ENCODE assay signal across 23 cellular contexts in the genomic region with DNA sequence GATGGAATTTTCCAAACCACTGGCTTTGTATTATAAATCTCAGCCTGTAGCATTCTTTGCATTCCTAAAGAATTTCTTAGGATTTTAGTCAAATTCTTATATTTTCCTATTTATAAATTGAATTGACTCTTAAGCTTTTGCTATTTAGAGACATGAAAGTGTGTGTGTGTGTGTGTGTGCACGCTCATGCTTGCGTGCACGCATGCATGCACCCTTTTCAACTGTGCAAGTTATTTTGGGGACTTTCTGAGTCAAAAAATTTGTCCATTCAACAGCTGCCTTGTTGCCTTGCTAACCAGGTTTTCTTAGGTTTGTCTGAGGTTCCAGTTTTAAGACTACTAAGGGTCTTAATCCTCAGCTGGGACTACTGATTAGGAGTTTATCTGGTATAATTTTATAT. TPM values are rescaled to one million over a fixed set of nuclear protein-coding genes. Genes with fewer than 3 reads are reported as not detected.
DNase-seq lines count a peak whose midpoint lies in the region; ATAC-seq and TF ChIP-seq lines count a peak whose summit lies in the region.
"Had no signal": no experiment of that assay in that cellular context is flagged by ENCODE, and none has a peak within 500 bp of the region (broad histone marks: within the 10 kb centered on the region; RNA-seq: fewer than 3 reads in every experiment).

No MANE protein-coding gene starts in this region.

- no peak overlapping the region for H2AFZ ChIP-seq in Karpas-422 (ENCODE audit: low read length)

- H3K4me3 ChIP-seq in DOHH2 (ENCODE audit: low read length) (peak overlapping the region; percentile 56), Karpas-422 (ENCODE audit: low read length) (no peak overlapping the region; the same call in 1 of the 2 replicates)
- H3K4me3 ChIP-seq: ascending aorta, K562, SK-N-MC, transverse colon had no signal

- peaks cover 41% of the 10 kb centered on the region for H3F3A ChIP-seq in DOHH2 (ENCODE audit: control insufficient read depth, insufficient read depth)

- H3K36me3 ChIP-seq in DOHH2 (ENCODE audit: control insufficient read depth, low read length), result peaks cover 83% of the 10 kb centered on the region
- H3K36me3 ChIP-seq in Karpas-422 (ENCODE audit: insufficient read depth, low read length), result peaks cover 75% of the 10 kb centered on the region

- ATAC-seq in GM18907 (IDR thresholded peaks at IDR 0.05; ENCODE audit: unreplicated experiment) (peak; percentile 49), HG02610 (IDR thresholded peaks at IDR 0.05; ENCODE audit: unreplicated experiment) (peak; percentile 42), omental fat pad (ENCODE audit: low FRiP score) (no peak)
- ATAC-seq: K562, right cardiac atrium had no signal

- H3K79me2 ChIP-seq in DOHH2 (ENCODE audit: control insufficient read depth, low read length), result peaks cover 12% of the 10 kb centered on the region; the same call in 1 of the 2 replicates
- peaks cover 33% of the 10 kb centered on the region for H3K79me2 ChIP-seq in Karpas-422 (ENCODE audit: low read length)

- TF ChIP-seq CTCF in DOHH2 (IDR thresholded peaks at IDR 0.05; ENCODE audit: low read depth, low read length, poor library complexity, severe bottlenecking) (no peak), omental fat pad (IDR thresholded peaks at IDR 0.05) (no peak)

- no peaks in the 10 kb centered on the region for H3K27me3 ChIP-seq in DOHH2 (ENCODE audit: control insufficient read depth, low read length)
- H3K27me3 ChIP-seq in Karpas-422 (ENCODE audit: low read length), result no peaks in the 10 kb centered on the region
- H3K27me3 ChIP-seq: ascending aorta, transverse colon had no signal

- H3K27ac ChIP-seq in DOHH2 (ENCODE audit: low read depth, low read length) (peak overlapping the region; percentile 94), Karpas-422 (ENCODE audit: low read length) (peak overlapping the region; percentile 75)
- H3K27ac ChIP-seq: ascending aorta, SK-N-MC, transverse colon, VCaP had no signal

- H3K4me2 ChIP-seq in DOHH2 (ENCODE audit: low read length), result peak overlapping the region; percentile 80
- peak overlapping the region; percentile 57 for H3K4me2 ChIP-seq in Karpas-422 (ENCODE audit: low read depth, low read length, poor library complexity, severe bottlenecking)

- H3K9ac ChIP-seq in Karpas-422 (ENCODE audit: low read length), result no peak overlapping the region

- H4K20me1 ChIP-seq in DOHH2 (ENCODE audit: control insufficient read depth, insufficient read depth, low read depth, low read length), result no peaks in the 10 kb centered on the region
- no peaks in the 10 kb centered on the region for H4K20me1 ChIP-seq in Karpas-422 (ENCODE audit: insufficient read depth, low read depth, low read length)

- H3K9me2 ChIP-seq in DOHH2 (replicated peaks; ENCODE audit: control insufficient read depth, low read length) (no peaks in the 10 kb centered on the region), Karpas-422 (replicated peaks; ENCODE audit: insufficient read depth, low read length) (no peaks in the 10 kb centered on the region)

- H3K4me1 ChIP-seq in DOHH2 (ENCODE audit: control insufficient read depth, low read length) (peaks cover 83% of the 10 kb centered on the region), Karpas-422 (ENCODE audit: low read length) (peaks cover 43% of the 10 kb centered on the region)
- H3K4me1 ChIP-seq: ascending aorta, transverse colon had no signal

- H3K9me3 ChIP-seq in DOHH2 (ENCODE audit: control insufficient read depth, insufficient read depth, low read length), result no peaks in the 10 kb centered on the region
- H3K9me3 ChIP-seq in Karpas-422 (ENCODE audit: low read length), result no peaks in the 10 kb centered on the region
- H3K9me3 ChIP-seq: ascending aorta, transverse colon had no signal

- DNase-seq in Karpas-422 (peak; percentile 84), AML-193 (lab: John Stamatoyannopoulos, UW) (no peak), NCI-H1105 treated with DMSO at 0.1 percent for 48 hours (lab: John Stamatoyannopoulos, UW) (no peak), omental fat pad (ENCODE audit: low spot score) (no peak), T-helper 2 cell (no peak)
- DNase-seq: activated CD4-positive, alpha-beta T cell treated with anti-CD3 and anti-CD28 coated beads, Interleukin-2, amount 10 ng/mL, durations not matched to agents 24 days and 14 days; COR-L47; DMS79 treated with DMSO at 0.1 percent for 48 hours; HCEC 1CT; head of caudate nucleus; MM.1S; naive B cell; NCI-H146; NCI-H524 treated with DMSO at 0.1 percent for 48 hours; right cardiac atrium; transverse colon had no signal

RNA-seq across cellular contexts. Expression of gene GPATCH2L, which starts 42.6 kb away (rescaled TPM):
- total RNA-seq in Karpas-422 (2014; rRNA removed; shearing (Covaris generic); ENCODE audit: low replicate concordance), result 71.8 TPM in 2 replicates
- 10 to 100 TPM; 29.1 to 66.7 (median 50.7) TPM for total RNA-seq in omental fat pad
